In genomic region chr12:65818454-65819382, GRCh38 we compare ENCODE assay signal across 1 cellular context.
TF ChIP-seq lines count a peak whose summit lies in the region.

No MANE protein-coding gene starts in this region.

TF ChIP-seq in IMR-90, 13 proteins besides CTCF, POLR2A, EP300 and RAD21 (continued from another document):
- TF ChIP-seq, protein P1, sequence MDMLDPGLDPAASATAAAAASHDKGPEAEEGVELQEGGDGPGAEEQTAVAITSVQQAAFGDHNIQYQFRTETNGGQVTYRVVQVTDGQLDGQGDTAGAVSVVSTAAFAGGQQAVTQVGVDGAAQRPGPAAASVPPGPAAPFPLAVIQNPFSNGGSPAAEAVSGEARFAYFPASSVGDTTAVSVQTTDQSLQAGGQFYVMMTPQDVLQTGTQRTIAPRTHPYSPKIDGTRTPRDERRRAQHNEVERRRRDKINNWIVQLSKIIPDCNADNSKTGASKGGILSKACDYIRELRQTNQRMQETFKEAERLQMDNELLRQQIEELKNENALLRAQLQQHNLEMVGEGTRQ (IDR thresholded peaks at IDR 0.05; ENCODE audit: low read depth, low read length) = peak; percentile 26; the same call in 1 of the 2 replicates
- TF ChIP-seq CHD1 (IDR thresholded peaks at IDR 0.05; ENCODE audit: low read depth, low read length) (no peak), CEBPB (IDR thresholded peaks at IDR 0.05; ENCODE audit: low read depth, low read length) (no peak), NFE2L2 (IDR thresholded peaks at IDR 0.05; ENCODE audit: low read depth, low read length) (no peak), SMC3 (IDR thresholded peaks at IDR 0.05; ENCODE audit: low read depth, low read length) (no peak), RCOR1 (IDR thresholded peaks at IDR 0.05; ENCODE audit: insufficient replicate concordance, low read length) (no peak), ELK1 (IDR thresholded peaks at IDR 0.05; ENCODE audit: borderline replicate concordance, low read depth, low read length) (no peak), MAZ (IDR thresholded peaks at IDR 0.05; ENCODE audit: borderline replicate concordance, low read depth, low read length) (no peak)
